Comparison of ENCODE assay signal across 26 cellular contexts in genomic region chr11:92436026-92436425, GRCh38.
"Had no signal": no experiment of that assay in that cellular context is flagged by ENCODE, and none has a peak within 500 bp of the region (broad histone marks: within the 10 kb centered on the region; RNA-seq: fewer than 3 reads in every experiment).

No MANE protein-coding gene starts in this region.

- H3K27me3 ChIP-seq: neutrophil, pancreas, right lobe of liver, sigmoid colon, stomach, tibial artery, transverse colon, upper lobe of right lung, uterus had no signal

- H3K4me1 ChIP-seq: pancreas, prostate gland, right lobe of liver, stomach, tibial artery, transverse colon, upper lobe of right lung, uterus had no signal

- H3K27ac ChIP-seq: neutrophil, pancreas, prostate gland, right lobe of liver, sigmoid colon, stomach, tibial artery, transverse colon, upper lobe of right lung, uterus had no signal

- H3K4me1 Mint-ChIP-seq: stimulated activated effector memory CD8-positive, alpha-beta T cell treated with anti-CD3 and anti-CD28 coated beads, Interleukin-12 subunit alpha, Interleukin-12 subunit beta, amount 100 ng/mL, for 72 hours; stimulated activated naive B cell treated with anti-CD40 and anti-IgM and Interleukin-4, amounts not matched to agents 10 μg/mL and 1 μg/mL and 100 μg/mL, for 72 hours had no signal

- H3K36me3 Mint-ChIP-seq: naive thymus-derived CD8-positive, alpha-beta T cell; natural killer cell treated with Interleukin-12 subunit alpha and Interleukin-12 subunit beta and Interleukin-15 and Interleukin-18, amount 100 ng/mL, for 72 hours; stimulated activated effector memory CD8-positive, alpha-beta T cell treated with anti-CD3 and anti-CD28 coated beads, Interleukin-12 subunit alpha, Interleukin-12 subunit beta, amount 100 ng/mL, for 72 hours; stimulated activated naive B cell treated with anti-CD40 and anti-IgM and Interleukin-4, amounts not matched to agents 10 μg/mL and 1 μg/mL and 100 μg/mL, for 72 hours; type B pancreatic cell had no signal

- H3K36me3 ChIP-seq: neutrophil, pancreas, prostate gland, right lobe of liver, sigmoid colon, stomach, tibial artery, transverse colon, upper lobe of right lung, uterus had no signal

- H3K4me3 ChIP-seq: pancreas, prostate gland, right lobe of liver, sigmoid colon, stomach, tibial artery, transverse colon, upper lobe of right lung, uterus had no signal

- H3K9me3 ChIP-seq: neutrophil, pancreas, prostate gland, right lobe of liver, stomach, tibial artery, transverse colon, upper lobe of right lung, uterus had no signal

- H3K4me3 Mint-ChIP-seq: naive thymus-derived CD8-positive, alpha-beta T cell; natural killer cell treated with Interleukin-12 subunit alpha and Interleukin-12 subunit beta and Interleukin-15 and Interleukin-18, amount 100 ng/mL, for 72 hours; nephron progenitor cell; neural crest cell; stimulated activated effector memory CD8-positive, alpha-beta T cell treated with anti-CD3 and anti-CD28 coated beads, Interleukin-12 subunit alpha, Interleukin-12 subunit beta, amount 100 ng/mL, for 72 hours; stimulated activated naive B cell treated with anti-CD40 and anti-IgM and Interleukin-4, amounts not matched to agents 10 μg/mL and 1 μg/mL and 100 μg/mL, for 72 hours; stimulated activated naive CD8-positive, alpha-beta T cell treated with anti-CD3 and anti-CD28 coated beads, Interleukin-15, Interleukin-2, amounts not matched to agents 100 ng/mL and 50 ng/mL, for 24 hours; type B pancreatic cell had no signal

- ATAC-seq: naive thymus-derived CD8-positive, alpha-beta T cell; natural killer cell treated with Interleukin-12 subunit alpha and Interleukin-12 subunit beta and Interleukin-15 and Interleukin-18, amount 100 ng/mL, for 72 hours; pancreas; right cardiac atrium; right lobe of liver; stimulated activated effector memory CD8-positive, alpha-beta T cell treated with anti-CD3 and anti-CD28 coated beads, Interleukin-12 subunit alpha, Interleukin-12 subunit beta, amount 100 ng/mL, for 72 hours; stimulated activated naive B cell treated with anti-CD40 and anti-IgM and Interleukin-4, amounts not matched to agents 10 μg/mL and 1 μg/mL and 100 μg/mL, for 72 hours; upper lobe of right lung had no signal

- DNase-seq: naive thymus-derived CD8-positive, alpha-beta T cell; nephron progenitor cell; nucleus accumbens; pancreas; right cardiac atrium; right lobe of liver; sigmoid colon; small intestine; stimulated activated CD4-positive, alpha-beta T cell treated with anti-CD3 and anti-CD28 coated beads, Interleukin-15, amount 100 ng/mL, for 24 hours; stimulated activated CD4-positive, alpha-beta T cell treated with anti-CD3 and anti-CD28 coated beads, Interleukin-2, amount 100 ng/mL, for 24 hours; stimulated activated CD4-positive, alpha-beta T cell treated with anti-CD3 and anti-CD28 coated beads, Interleukin-2, amount 100 ng/mL, for 48 hours; stimulated activated CD4-positive, alpha-beta T cell treated with anti-CD3 and anti-CD28 coated beads, Interleukin-4, amount 100 ng/mL, for 24 hours; stimulated activated naive B cell treated with anti-CD40 and anti-IgM and Interleukin-4, amounts not matched to agents 10 μg/mL and 1 μg/mL and 100 μg/mL, for 72 hours; stimulated activated naive CD4-positive, alpha-beta T cell treated with Interleukin-2 at 50 U/mL for 16 hours; stomach; tibial artery; transverse colon; upper lobe of right lung; uterus had no signal

- H3K9me3 Mint-ChIP-seq: nephron progenitor cell; neural crest cell; stimulated activated naive B cell treated with anti-CD40 and anti-IgM and Interleukin-4, amounts not matched to agents 10 μg/mL and 1 μg/mL and 100 μg/mL, for 72 hours; stimulated activated naive CD8-positive, alpha-beta T cell treated with anti-CD3 and anti-CD28 coated beads, Interleukin-15, Interleukin-2, amounts not matched to agents 100 ng/mL and 50 ng/mL, for 24 hours; type B pancreatic cell had no signal

- H3K27me3 Mint-ChIP-seq: natural killer cell treated with Interleukin-12 subunit alpha and Interleukin-12 subunit beta and Interleukin-15 and Interleukin-18, amount 100 ng/mL, for 72 hours; stimulated activated naive B cell treated with anti-CD40 and anti-IgM and Interleukin-4, amounts not matched to agents 10 μg/mL and 1 μg/mL and 100 μg/mL, for 72 hours; stimulated activated naive CD8-positive, alpha-beta T cell treated with anti-CD3 and anti-CD28 coated beads, Interleukin-15, Interleukin-2, amounts not matched to agents 100 ng/mL and 50 ng/mL, for 24 hours; type B pancreatic cell had no signal

- H3K27ac Mint-ChIP-seq: naive thymus-derived CD8-positive, alpha-beta T cell; natural killer cell treated with Interleukin-12 subunit alpha and Interleukin-12 subunit beta and Interleukin-15 and Interleukin-18, amount 100 ng/mL, for 72 hours; stimulated activated effector memory CD8-positive, alpha-beta T cell treated with anti-CD3 and anti-CD28 coated beads, Interleukin-12 subunit alpha, Interleukin-12 subunit beta, amount 100 ng/mL, for 72 hours; stimulated activated naive B cell treated with anti-CD40 and anti-IgM and Interleukin-4, amounts not matched to agents 10 μg/mL and 1 μg/mL and 100 μg/mL, for 72 hours; stimulated activated naive CD8-positive, alpha-beta T cell treated with anti-CD3 and anti-CD28 coated beads, Interleukin-15, Interleukin-2, amounts not matched to agents 100 ng/mL and 50 ng/mL, for 24 hours; type B pancreatic cell had no signal
